7 cellular contexts compared by ENCODE assay signal in the genomic region with DNA sequence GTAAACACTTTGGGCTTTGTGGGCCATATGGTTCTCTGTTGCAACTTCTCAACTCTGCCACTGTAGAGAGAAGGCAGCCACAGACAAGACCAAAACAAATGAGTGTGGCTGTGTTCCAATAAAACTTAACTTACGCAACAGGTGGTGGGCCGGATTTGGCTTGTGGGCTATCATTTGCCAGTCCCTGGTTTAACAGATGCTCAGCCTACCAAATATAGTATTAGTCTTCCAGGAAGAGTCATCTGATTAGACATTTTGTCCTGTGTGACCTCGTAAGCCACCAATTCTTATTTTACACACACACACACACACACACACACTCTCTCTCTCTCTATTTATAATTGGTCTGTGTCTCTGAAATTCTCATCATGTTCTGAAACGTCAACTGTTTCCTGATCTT.
DNase-seq lines count a peak whose midpoint lies in the region; ATAC-seq and TF ChIP-seq lines count a peak whose summit lies in the region.

No MANE protein-coding gene starts in this region.

- peaks cover 34% of the 10 kb centered on the region for H3K4me1 Mint-ChIP-seq in stimulated activated effector memory CD8-positive, alpha-beta T cell treated with anti-CD3 and anti-CD28 coated beads, Interleukin-12 subunit alpha, Interleukin-12 subunit beta, amount 100 ng/mL, for 72 hours
- peaks cover 6% of the 10 kb centered on the region for H3K4me1 Mint-ChIP-seq in chondrocyte (ENCODE audit: low read depth)

- no peaks in the 10 kb centered on the region for H3K9me3 Mint-ChIP-seq in stimulated activated effector memory CD8-positive, alpha-beta T cell treated with anti-CD3 and anti-CD28 coated beads, Interleukin-12 subunit alpha, Interleukin-12 subunit beta, amount 100 ng/mL, for 72 hours
- no peaks in the 10 kb centered on the region for H3K9me3 Mint-ChIP-seq in chondrocyte (ENCODE audit: low read depth)

- H3K27me3 Mint-ChIP-seq in chondrocyte (ENCODE audit: low read depth), result no peaks in the 10 kb centered on the region

- DNase-seq in HS-5 (ENCODE audit: low read depth), result peak; percentile 5
- peak; percentile 19 for DNase-seq in SKM-1 (lab: John Stamatoyannopoulos, UW; ENCODE audit: unreplicated experiment)
- DNase-seq in Right ventricle myocardium superior, result peak; percentile 49
- DNase-seq in stimulated activated effector memory CD8-positive, alpha-beta T cell treated with anti-CD3 and anti-CD28 coated beads, Interleukin-12 subunit alpha, Interleukin-12 subunit beta, amount 100 ng/mL, for 72 hours (ENCODE audit: low spot score in 2 of 2), result peak; percentile 16 to 57
- no peak for DNase-seq in chondrocyte (ENCODE audit: low spot score)
- DNase-seq in activated naive CD4-positive, alpha-beta T cell treated with Interleukin-2 at 50 U/mL for 16 hours, result no peak

- H3K27ac Mint-ChIP-seq in stimulated activated effector memory CD8-positive, alpha-beta T cell treated with anti-CD3 and anti-CD28 coated beads, Interleukin-12 subunit alpha, Interleukin-12 subunit beta, amount 100 ng/mL, for 72 hours, result peak overlapping the region; percentile 70
- no peak overlapping the region for H3K27ac Mint-ChIP-seq in chondrocyte (ENCODE audit: unreplicated experiment)

- no peak for TF ChIP-seq CTCF in chondrocyte (IDR thresholded peaks at IDR 0.05)

- peak overlapping the region; percentile 5 for H3K4me3 Mint-ChIP-seq in stimulated activated effector memory CD8-positive, alpha-beta T cell treated with anti-CD3 and anti-CD28 coated beads, Interleukin-12 subunit alpha, Interleukin-12 subunit beta, amount 100 ng/mL, for 72 hours
- no peak overlapping the region for H3K4me3 Mint-ChIP-seq in chondrocyte (ENCODE audit: unreplicated experiment)

- intact Hi-C loops in Right ventricle myocardium superior (cut with DNase I), result no loop called here

- no peaks in the 10 kb centered on the region for H3K36me3 Mint-ChIP-seq in stimulated activated effector memory CD8-positive, alpha-beta T cell treated with anti-CD3 and anti-CD28 coated beads, Interleukin-12 subunit alpha, Interleukin-12 subunit beta, amount 100 ng/mL, for 72 hours
- H3K36me3 Mint-ChIP-seq in chondrocyte (ENCODE audit: low read depth), result no peaks in the 10 kb centered on the region

- peak; percentile 91 for ATAC-seq in Right ventricle myocardium superior (ENCODE audit: poor library complexity)
- peak; percentile 88 for ATAC-seq in stimulated activated effector memory CD8-positive, alpha-beta T cell treated with anti-CD3 and anti-CD28 coated beads, Interleukin-12 subunit alpha, Interleukin-12 subunit beta, amount 100 ng/mL, for 72 hours
- ATAC-seq in GM21737 (IDR thresholded peaks at IDR 0.05; ENCODE audit: unreplicated experiment), result no peak

Comparison
In these comparisons a context has a peak if more than half of its experiments do, and no peak if none do; other contexts are left out.
1. DNase-seq: peak in HS-5 (single experiment), SKM-1 (single experiment), Right ventricle myocardium superior (single experiment) and stimulated activated effector memory CD8-positive, alpha-beta T cell treated with anti-CD3 and anti-CD28 coated beads, Interleukin-12 subunit alpha, Interleukin-12 subunit beta, amount 100 ng/mL, for 72 hours (2 of 2); none in chondrocyte (single experiment) and activated naive CD4-positive, alpha-beta T cell treated with Interleukin-2 at 50 U/mL for 16 hours (single experiment).